ENCODE assay signal across 28 cellular contexts in genomic region chrX:2642146-2642545, GRCh38.
"Had no signal": no experiment of that assay in that cellular context is flagged by ENCODE, and none has a peak within 500 bp of the region (broad histone marks: within the 10 kb centered on the region; RNA-seq: fewer than 3 reads in every experiment).

No MANE protein-coding gene starts in this region.

- H3K36me3 ChIP-seq: adrenal gland, brain microvascular endothelial cell, breast epithelium had no signal

- H3K4me3 ChIP-seq: adrenal gland, body of pancreas, breast epithelium had no signal

- H3K27me3 ChIP-seq: adrenal gland, body of pancreas, brain microvascular endothelial cell, breast epithelium had no signal

- ATAC-seq: activated T-cell treated with anti-CD3 and anti-CD28 coated beads, Interleukin-2, amount 50 U/mL, for 4 hours; activated T-helper 17 cell treated with anti-CD3 and anti-CD28 coated beads, Interleukin-2, amount 50 U/mL, for 72 hours; body of pancreas had no signal

- H3K27ac ChIP-seq: adrenal gland, body of pancreas, brain microvascular endothelial cell, breast epithelium, VCaP had no signal

- DNase-seq: activated B cell treated with CpG ODN at 0.5 μM for 24 hours; activated CD4-positive, alpha-beta memory T cell treated with anti-CD3 and anti-CD28 coated beads for 36 hours; activated CD4-positive, alpha-beta T cell treated with anti-CD3 and anti-CD28 coated beads for 4 hours; activated CD4-positive, alpha-beta T cell treated with anti-CD3 and anti-CD28 coated beads, Interleukin-2, amount 10 ng/mL, durations not matched to agents 24 days and 14 days; activated CD4-positive, alpha-beta T cell treated with anti-CD3 and anti-CD28 coated beads, Interleukin-2, amount 50 U/mL, for 1 hour; activated CD4-positive, alpha-beta T cell treated with anti-CD3 and anti-CD28 coated beads, Interleukin-2, amount 50 U/mL, for 4 hours; activated CD4-positive, CD25-positive, alpha-beta regulatory T cell treated with anti-CD3 and anti-CD28 coated beads, Interleukin-2, amount 50 U/mL, for 72 hours; activated CD8-positive, alpha-beta memory T cell treated with anti-CD3 and anti-CD28 coated beads, Interleukin-2, amount 50 U/mL, for 4 hours; activated effector memory CD4-positive, alpha-beta T cell treated with anti-CD3 and anti-CD28 coated beads, Interleukin-2, amount 50 U/mL, for 16 hours; activated gamma-delta T cell treated with Interleukin-2 at 50 U/mL for 16 hours; activated naive CD4-positive, alpha-beta T cell; activated naive CD4-positive, alpha-beta T cell treated with anti-CD3 and anti-CD28 coated beads for 36 hours; activated naive CD4-positive, alpha-beta T cell treated with anti-CD3 and anti-CD28 coated beads, Interleukin-2, amount 50 U/mL, for 16 hours; activated T-cell treated with anti-CD3 and anti-CD28 coated beads for 4 hours; activated T-cell treated with anti-CD3 and anti-CD28 coated beads, Interleukin-2, amount 50 U/mL, for 1 hour; activated T-cell treated with anti-CD3 and anti-CD28 coated beads, Interleukin-2, amount 50 U/mL, for 4 hours; activated T-cell treated with anti-CD3 and anti-CD28 coated beads, Interleukin-2, amount 50 U/mL, for 72 hours; adrenal gland; amniotic stem cell; aorta; body of pancreas; central memory CD4-positive, alpha-beta T cell; T-helper 1 cell; T-helper 9 cell had no signal

- H3K4me1 ChIP-seq: adrenal gland, body of pancreas, breast epithelium had no signal

- H3K9me3 ChIP-seq: adrenal gland, body of pancreas, breast epithelium had no signal
